ENCODE assay signal across 9 cellular contexts in the genomic region with DNA sequence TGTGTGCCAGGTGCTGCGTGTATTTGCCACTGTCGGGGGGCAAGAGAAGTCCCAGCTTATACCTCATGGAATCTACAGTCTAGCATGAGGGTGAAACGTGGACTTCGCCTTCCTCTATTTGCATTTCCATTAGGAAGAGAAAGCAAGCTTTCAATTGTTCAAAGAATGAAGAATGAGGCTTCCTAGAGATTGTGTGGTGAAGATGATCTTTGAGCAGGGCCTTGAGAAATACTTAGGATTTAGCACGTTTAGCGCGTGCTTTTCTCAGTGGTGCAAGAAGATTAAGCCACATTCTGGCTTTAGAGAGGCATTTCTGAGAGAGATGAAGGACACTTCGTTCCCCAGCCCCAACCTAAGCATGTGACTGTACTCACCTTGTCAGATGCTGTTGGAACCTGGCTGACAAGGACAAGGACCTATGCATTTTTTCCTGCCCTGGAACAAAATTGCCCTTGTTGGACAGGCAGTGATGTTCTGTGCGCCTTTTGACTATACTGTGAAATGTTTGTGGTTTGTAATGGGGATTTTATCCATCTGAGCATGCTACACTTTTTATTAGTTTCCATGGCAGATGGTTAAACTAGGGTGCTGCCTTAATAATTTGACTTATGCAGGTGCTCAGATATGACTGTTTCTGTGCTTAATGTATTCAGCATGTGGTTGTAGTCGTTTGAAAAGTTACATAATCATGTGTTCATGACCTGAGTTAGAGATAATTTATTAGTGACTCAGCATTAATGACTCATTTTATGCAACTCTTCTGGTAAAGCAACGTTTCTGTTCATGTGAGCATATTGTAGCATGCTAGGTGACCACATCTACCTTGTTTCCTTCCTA. TPM values are rescaled to one million over a fixed set of nuclear protein-coding genes. Genes with fewer than 3 reads are reported as not detected.
DNase-seq lines count a peak whose midpoint lies in the region; ATAC-seq and TF ChIP-seq lines count a peak whose summit lies in the region.
"Had no signal": no experiment of that assay in that cellular context is flagged by ENCODE, and none has a peak within 500 bp of the region (broad histone marks: within the 10 kb centered on the region; RNA-seq: fewer than 3 reads in every experiment).

No MANE protein-coding gene starts in this region.

- no peak overlapping the region for H3K9ac ChIP-seq in smooth muscle cell (ENCODE audit: low read depth)

- no peak overlapping the region for H2AFZ ChIP-seq in smooth muscle cell (ENCODE audit: low read depth)

- H3K27me3 ChIP-seq in GM06990 (replicated peaks; ENCODE audit: control insufficient read depth, insufficient read depth, low read length) = no peaks in the 10 kb centered on the region
- H3K27me3 ChIP-seq in smooth muscle cell (ENCODE audit: low read depth) = no peaks in the 10 kb centered on the region
- no peaks in the 10 kb centered on the region for H3K27me3 ChIP-seq in dorsolateral prefrontal cortex
- H3K27me3 ChIP-seq: SJSA1 had no signal

- peaks cover 81% of the 10 kb centered on the region for H3K79me2 ChIP-seq in smooth muscle cell (ENCODE audit: low read depth)

- H3K4me1 ChIP-seq in smooth muscle cell (ENCODE audit: low read depth) = no peaks in the 10 kb centered on the region

- intact Hi-C loops in dorsolateral prefrontal cortex (cut with DNase I) = no loop called here

- H3K4me2 ChIP-seq in smooth muscle cell = peak overlapping the region; percentile 8

- H3F3A ChIP-seq in smooth muscle cell (ENCODE audit: low read depth) = no peaks in the 10 kb centered on the region

- peak overlapping the region; percentile 82 for H3K27ac ChIP-seq in caudate nucleus (ENCODE audit: low read depth, low read length)
- peak overlapping the region; percentile 41 for H3K27ac ChIP-seq in smooth muscle cell (ENCODE audit: low read depth)
- H3K27ac ChIP-seq in dorsolateral prefrontal cortex = peak overlapping the region in 18 of 59 donors; percentile 1 to 57 (median 29)
- H3K27ac ChIP-seq: SJSA1 had no signal

- TF ChIP-seq CTCF in GM06990 (IDR thresholded peaks at IDR 0.05; ENCODE audit: insufficient read depth, low read length, poor library complexity, severe bottlenecking) = no peak
- TF ChIP-seq CTCF in smooth muscle cell (IDR thresholded peaks at IDR 0.05; ENCODE audit: borderline replicate concordance, insufficient read depth, poor library complexity, severe bottlenecking) = no peak
- TF ChIP-seq CTCF in dorsolateral prefrontal cortex (IDR thresholded peaks at IDR 0.05 in 54 of 56, conservative IDR thresholded peaks at IDR 0.05 in 2 of 56; ENCODE audit: low read depth in 1 of 56, partially characterized antibody in 56 of 56) = no peak

- 63% methylated on average over 11 of the region's 11 CpGs for WGBS in smooth muscle cell (ENCODE audit: low lambda C conversion rate)

- ATAC-seq in GM21447 (IDR thresholded peaks at IDR 0.05; ENCODE audit: unreplicated experiment) = peak; percentile 64
- ATAC-seq in HG03521 (IDR thresholded peaks at IDR 0.05; ENCODE audit: unreplicated experiment) = peak; percentile 74

- DNase-seq in GM06990 (ENCODE audit: extremely low read depth, insufficient read length) (peak; percentile 69), caudate nucleus (lab: John Stamatoyannopoulos, UW) (peak in 2 of 61 donors; percentile 13 to 65), smooth muscle cell (lab: John Stamatoyannopoulos, UW; ENCODE audit: unreplicated experiment) (no peak), Kasumi-1 (lab: John Stamatoyannopoulos, UW) (no peak), dorsolateral prefrontal cortex (no peak), NCI-H1930 (lab: John Stamatoyannopoulos, UW) (no peak)

- H3K36me3 ChIP-seq in GM06990 (ENCODE audit: control insufficient read depth, insufficient read depth, low read length) (no peaks in the 10 kb centered on the region), smooth muscle cell (ENCODE audit: low read depth) (no peaks in the 10 kb centered on the region)
- H3K36me3 ChIP-seq: SJSA1 had no signal

- no peak overlapping the region for H3K4me3 ChIP-seq in GM06990 (replicated peaks; ENCODE audit: low read depth, low read length)
- no peak overlapping the region for H3K4me3 ChIP-seq in smooth muscle cell
- H3K4me3 ChIP-seq in dorsolateral prefrontal cortex = no peak overlapping the region
- H3K4me3 ChIP-seq: SJSA1 had no signal

- H4K20me1 ChIP-seq in smooth muscle cell (ENCODE audit: low read depth) = peaks cover 88% of the 10 kb centered on the region

- no peaks in the 10 kb centered on the region for H3K9me3 ChIP-seq in smooth muscle cell (replicated peaks; ENCODE audit: low read depth)
- H3K9me3 ChIP-seq: SJSA1 had no signal

RNA-seq across cellular contexts. Expression of a gene that starts 10.7 kb away (rescaled TPM):
- total RNA-seq in smooth muscle cell (85.0 and 90.6 TPM in 2 replicates), dorsolateral prefrontal cortex (100 to 1,000 TPM; 218 to 427 (median 308) TPM)
- 16.1 and 20.8 TPM in 2 replicates for polyA plus RNA-seq in smooth muscle cell
